Comparison of ENCODE assay signal across 24 cellular contexts in the genomic region with DNA sequence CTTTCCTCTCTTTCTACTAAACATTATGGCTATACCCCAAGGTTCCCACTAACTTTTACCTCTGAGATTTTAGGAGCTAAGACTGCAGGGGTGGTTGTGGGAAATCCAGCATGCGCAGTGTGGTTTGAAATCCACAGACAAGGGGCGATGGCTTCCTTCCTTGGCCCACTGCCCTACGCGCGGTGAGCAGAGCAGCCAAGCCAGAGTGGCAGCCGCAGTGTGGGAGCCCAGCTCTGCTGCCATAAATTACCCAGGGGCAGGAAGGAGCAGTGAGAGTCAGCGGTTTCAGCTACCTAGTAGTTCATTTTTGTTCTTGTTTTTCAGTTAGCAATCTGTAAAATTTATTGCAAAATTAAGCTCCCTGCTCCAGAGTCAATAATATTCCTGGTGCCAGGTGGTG.
"Had no signal": no experiment of that assay in that cellular context is flagged by ENCODE, and none has a peak within 500 bp of the region (broad histone marks: within the 10 kb centered on the region; RNA-seq: fewer than 3 reads in every experiment).

No MANE protein-coding gene starts in this region.

- H3K36me3 Mint-ChIP-seq: activated CD4-positive, alpha-beta memory T cell treated with anti-CD3 and anti-CD28 coated beads for 36 hours; activated naive CD8-positive, alpha-beta T cell treated with anti-CD3 and anti-CD28 coated beads for 36 hours; naive B cell; neural progenitor cell had no signal

- H3K4me2 ChIP-seq: neural progenitor cell had no signal

- H3K27ac Mint-ChIP-seq: activated B cell treated with CpG ODN at 0.5 μM for 24 hours; activated CD4-positive, alpha-beta memory T cell treated with anti-CD3 and anti-CD28 coated beads for 36 hours; activated naive CD8-positive, alpha-beta T cell treated with anti-CD3 and anti-CD28 coated beads for 36 hours; activated T-helper 17 cell treated with anti-CD3 and anti-CD28 coated beads, Interleukin-2, amount 50 U/mL, for 72 hours; naive B cell; neural progenitor cell; progenitor cell of endocrine pancreas; stimulated activated naive CD8-positive, alpha-beta T cell treated with anti-CD3 and anti-CD28 coated beads, Interleukin-15, amount 100 ng/mL, for 72 hours had no signal

- H3K27ac ChIP-seq: cardiac muscle cell, esophagus squamous epithelium, neural progenitor cell, right atrium auricular region, suprapubic skin, vagina had no signal

- H2AFZ ChIP-seq: neural progenitor cell had no signal

- H3K4me3 ChIP-seq: cardiac muscle cell, esophagus squamous epithelium, neural progenitor cell, right atrium auricular region, suprapubic skin, vagina had no signal

- H3K27me3 ChIP-seq: cardiac muscle cell, esophagus squamous epithelium, neural progenitor cell, right atrium auricular region, vagina had no signal

- H3K9ac ChIP-seq: neural progenitor cell had no signal

- H3K9me3 ChIP-seq: esophagus squamous epithelium, right atrium auricular region, suprapubic skin, vagina had no signal

- H3K4me1 ChIP-seq: esophagus squamous epithelium, neural progenitor cell, right atrium auricular region had no signal

- H3K36me3 ChIP-seq: cardiac muscle cell, esophagus squamous epithelium, neural progenitor cell, right atrium auricular region, suprapubic skin, vagina had no signal

- DNase-seq: activated B cell treated with CpG ODN at 0.5 μM for 24 hours; activated CD4-positive, alpha-beta memory T cell treated with anti-CD3 and anti-CD28 coated beads for 36 hours; activated CD4-positive, alpha-beta T cell treated with anti-CD3 and anti-CD28 coated beads for 4 hours; activated naive CD4-positive, alpha-beta T cell; activated naive CD8-positive, alpha-beta T cell treated with anti-CD3 and anti-CD28 coated beads for 36 hours; amniotic stem cell; dermis blood vessel endothelial cell; effector memory CD4-positive, alpha-beta T cell; esophagus squamous epithelium; hypothalamus; left ventricle myocardium superior; naive B cell; small intestine; stimulated activated CD4-positive, alpha-beta T cell treated with anti-CD3 and anti-CD28 coated beads, Interleukin-15, amount 100 ng/mL, for 24 hours; stimulated activated CD4-positive, alpha-beta T cell treated with anti-CD3 and anti-CD28 coated beads, Interleukin-2, amount 100 ng/mL, for 48 hours; stimulated activated naive CD8-positive, alpha-beta T cell treated with anti-CD3 and anti-CD28 coated beads, Interleukin-15, amount 100 ng/mL, for 72 hours; trophoblast cell had no signal

- H3K27me3 Mint-ChIP-seq: activated B cell treated with CpG ODN at 0.5 μM for 24 hours; activated CD4-positive, alpha-beta memory T cell treated with anti-CD3 and anti-CD28 coated beads for 36 hours; activated T-helper 17 cell treated with anti-CD3 and anti-CD28 coated beads, Interleukin-2, amount 50 U/mL, for 72 hours had no signal

- H3K4me1 Mint-ChIP-seq: activated B cell treated with CpG ODN at 0.5 μM for 24 hours; activated naive CD8-positive, alpha-beta T cell treated with anti-CD3 and anti-CD28 coated beads for 36 hours; activated T-helper 17 cell treated with anti-CD3 and anti-CD28 coated beads, Interleukin-2, amount 50 U/mL, for 72 hours; naive B cell; stimulated activated naive CD8-positive, alpha-beta T cell treated with anti-CD3 and anti-CD28 coated beads, Interleukin-15, amount 100 ng/mL, for 72 hours had no signal

- H3K9me3 Mint-ChIP-seq: activated B cell treated with CpG ODN at 0.5 μM for 24 hours; activated naive CD8-positive, alpha-beta T cell treated with anti-CD3 and anti-CD28 coated beads for 36 hours; activated T-helper 17 cell treated with anti-CD3 and anti-CD28 coated beads, Interleukin-2, amount 50 U/mL, for 72 hours; neural progenitor cell had no signal

- H3K4me3 Mint-ChIP-seq: activated B cell treated with CpG ODN at 0.5 μM for 24 hours; activated CD4-positive, alpha-beta memory T cell treated with anti-CD3 and anti-CD28 coated beads for 36 hours; activated naive CD8-positive, alpha-beta T cell treated with anti-CD3 and anti-CD28 coated beads for 36 hours; activated T-helper 17 cell treated with anti-CD3 and anti-CD28 coated beads, Interleukin-2, amount 50 U/mL, for 72 hours; naive B cell; neural progenitor cell; stimulated activated naive CD8-positive, alpha-beta T cell treated with anti-CD3 and anti-CD28 coated beads, Interleukin-15, amount 100 ng/mL, for 72 hours had no signal
